1 cellular context compared by ENCODE assay signal in the genomic region with DNA sequence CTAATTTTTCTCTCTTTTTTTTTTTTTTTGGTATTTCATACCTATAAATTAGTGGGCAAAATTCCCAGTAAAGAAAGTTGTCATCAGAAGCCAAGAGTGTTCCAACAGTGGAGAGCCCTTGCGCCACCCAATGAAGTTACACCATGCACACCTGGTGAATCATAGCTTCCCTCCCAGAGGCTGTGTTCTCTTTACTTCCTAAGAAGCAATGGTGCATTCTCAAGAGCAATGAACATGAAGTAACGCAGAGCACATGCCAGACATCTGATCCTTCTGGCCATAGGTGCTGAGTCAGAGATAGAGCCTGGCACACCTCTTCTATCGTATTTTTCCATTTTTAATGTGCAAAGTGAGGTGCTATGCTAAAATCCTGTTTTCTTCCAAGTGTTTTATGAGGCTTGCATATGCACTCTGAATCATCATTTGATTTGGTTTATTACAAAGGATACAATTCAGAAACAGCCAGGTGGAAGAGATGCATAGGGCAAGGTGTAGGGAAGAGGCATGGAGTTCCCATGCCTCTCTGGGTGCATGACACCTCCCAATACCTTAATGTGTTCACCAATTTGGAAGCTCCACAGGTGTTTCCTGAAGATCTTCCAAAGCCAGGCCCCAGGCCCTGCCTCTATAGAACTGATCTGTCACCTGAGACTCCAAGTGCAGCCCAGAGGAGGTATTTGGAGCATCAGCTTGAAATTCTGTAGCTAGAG.
A peak's percentile ranks its signal among the peaks of the same experiment; 100 is the strongest.
TF ChIP-seq lines count a peak whose summit lies in the region.

No MANE protein-coding gene starts in this region.

TF ChIP-seq in HCT116, 20 proteins besides CTCF, POLR2A, EP300 and RAD21:
- TF ChIP-seq JUND (IDR thresholded peaks at IDR 0.05) = no peak
- TF ChIP-seq SIN3A (IDR thresholded peaks at IDR 0.05; ENCODE audit: low read depth) = no peak
- TF ChIP-seq SP1 (IDR thresholded peaks at IDR 0.05; ENCODE audit: low read depth) = no peak
- TF ChIP-seq CEBPB (IDR thresholded peaks at IDR 0.05; ENCODE audit: low read depth) = peak; percentile 57; the same call in 1 of the 2 replicates
- TF ChIP-seq, protein P1, sequence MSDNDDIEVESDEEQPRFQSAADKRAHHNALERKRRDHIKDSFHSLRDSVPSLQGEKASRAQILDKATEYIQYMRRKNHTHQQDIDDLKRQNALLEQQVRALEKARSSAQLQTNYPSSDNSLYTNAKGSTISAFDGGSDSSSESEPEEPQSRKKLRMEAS (IDR thresholded peaks at IDR 0.05) = peak; percentile 47; the same call in 1 of the 2 replicates
- no peak for TF ChIP-seq YY1 (IDR thresholded peaks at IDR 0.05; ENCODE audit: extremely low read depth, insufficient replicate concordance, low read depth, low read length)
- TF ChIP-seq ZFX (IDR thresholded peaks at IDR 0.05) = no peak
- no peak for TF ChIP-seq ELF1 (IDR thresholded peaks at IDR 0.05; ENCODE audit: borderline replicate concordance, low read depth)
- no peak for TF ChIP-seq FOSL1 (IDR thresholded peaks at IDR 0.05; ENCODE audit: low read depth)
